8 cellular contexts compared by ENCODE assay signal in the genomic region with DNA sequence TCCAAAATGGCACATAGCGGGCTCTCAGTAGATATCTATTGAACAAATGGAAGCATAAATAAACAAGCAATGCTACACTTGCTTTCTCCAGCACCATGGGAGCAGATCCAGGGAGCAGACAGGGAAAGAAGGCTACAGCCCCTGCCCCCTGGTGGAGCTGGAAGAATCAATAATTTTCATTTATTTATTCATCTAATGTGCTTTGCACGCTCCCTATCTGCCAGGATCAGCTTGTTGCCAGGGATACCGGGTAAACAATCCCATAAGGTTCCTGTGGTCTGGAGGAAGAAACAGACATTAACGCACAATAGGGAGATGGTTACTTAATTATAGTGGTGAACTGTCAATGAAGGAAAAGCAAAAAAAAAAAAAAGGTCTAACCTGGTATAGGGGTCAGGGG. TPM values are rescaled to one million over a fixed set of nuclear protein-coding genes. Genes with fewer than 3 reads are reported as not detected.
A peak's percentile ranks its signal among the peaks of the same experiment; 100 is the strongest.
DNase-seq lines count a peak whose midpoint lies in the region; ATAC-seq, FAIRE-seq and TF ChIP-seq lines count a peak whose summit lies in the region.

No MANE protein-coding gene starts in this region.

- H3K4me1 ChIP-seq in uterus: no peaks in the 10 kb centered on the region

- DNase-seq in DMS 273 (lab: John Stamatoyannopoulos, UW; ENCODE audit: unreplicated experiment) (peak; percentile 76), NCI-H2171 treated with DMSO at 0.1 percent for 48 hours (lab: John Stamatoyannopoulos, UW) (peak; percentile 60), bronchial epithelial cell (ENCODE audit: low read depth) (peak; percentile 28), lung microvascular endothelial cell (ENCODE audit: low read depth in 2 of 2) (peak; percentile 79 to 88), uterus (no peak), mucosa of gallbladder (ENCODE audit: low spot score) (no peak)

- no peak overlapping the region for H3K27ac ChIP-seq in uterus

- no peak for FAIRE-seq in bronchial epithelial cell (lab: Jason Lieb, UNC)

- TF ChIP-seq CTCF in bronchial epithelial cell (IDR thresholded peaks at IDR 0.05; ENCODE audit: insufficient read depth, low read length, severe bottlenecking) (peak; percentile 15), uterus (IDR thresholded peaks at IDR 0.05) (peak in 1 of 4 experiments; percentile 14)

- H3K36me3 ChIP-seq in bronchial epithelial cell (ENCODE audit: control insufficient read depth, insufficient read depth, low read length): no peaks in the 10 kb centered on the region
- no peaks in the 10 kb centered on the region for H3K36me3 ChIP-seq in uterus

- H3K4me3 ChIP-seq in bronchial epithelial cell (ENCODE audit: low read depth, low read length): no peak overlapping the region
- no peak overlapping the region for H3K4me3 ChIP-seq in uterus

- H3K9me3 ChIP-seq in uterus: no peaks in the 10 kb centered on the region

- TF ChIP-seq POLR2A in uterus (IDR thresholded peaks at IDR 0.05): no peak

- intact Hi-C loops in uterus (cut with DNase I; ENCODE audit: low total_unique reads): no loop called here

- no peaks in the 10 kb centered on the region for H3K27me3 ChIP-seq in bronchial epithelial cell (ENCODE audit: control insufficient read depth, insufficient read depth, low read length)
- H3K27me3 ChIP-seq in uterus: no peaks in the 10 kb centered on the region

- ATAC-seq in HG03439 (IDR thresholded peaks at IDR 0.05; ENCODE audit: unreplicated experiment) (no peak), GM21619 (IDR thresholded peaks at IDR 0.05; ENCODE audit: unreplicated experiment) (no peak)

RNA-seq across cellular contexts. Expression of gene CLASP1, which starts 40.1 kb away (rescaled TPM):
- total RNA-seq in bronchial epithelial cell (46.5 and 56.9 TPM in 2 replicates), lung microvascular endothelial cell (25.5 and 31.9 TPM in 2 replicates), uterus (100 to 1,000 TPM in 1 of 4 donors, 10 to 100 TPM in 3; 14.1 to 110 (median 55.9) TPM), mucosa of gallbladder (51.4 TPM)

RNA-seq across cellular contexts. Expression of gene NIFK, which starts 47.3 kb away (rescaled TPM):
- total RNA-seq in bronchial epithelial cell: 65.0 and 66.6 TPM in 2 replicates
- 24.4 and 43.8 TPM in 2 replicates for total RNA-seq in lung microvascular endothelial cell
- total RNA-seq in uterus: 10 to 100 TPM; 21.2 to 61.2 (median 39.4) TPM
- 27.8 TPM for total RNA-seq in mucosa of gallbladder

Comparison
In these comparisons a context has a peak if more than half of its experiments do, and no peak if none do; other contexts are left out.
1. DNase-seq: peak in DMS 273 (single experiment), NCI-H2171 treated with DMSO at 0.1 percent for 48 hours (single experiment), bronchial epithelial cell (single experiment) and lung microvascular endothelial cell (2 of 2); none in uterus (0 of 2) and mucosa of gallbladder (single experiment).